Comparison of ENCODE assay signal across 9 cellular contexts in the genomic region with DNA sequence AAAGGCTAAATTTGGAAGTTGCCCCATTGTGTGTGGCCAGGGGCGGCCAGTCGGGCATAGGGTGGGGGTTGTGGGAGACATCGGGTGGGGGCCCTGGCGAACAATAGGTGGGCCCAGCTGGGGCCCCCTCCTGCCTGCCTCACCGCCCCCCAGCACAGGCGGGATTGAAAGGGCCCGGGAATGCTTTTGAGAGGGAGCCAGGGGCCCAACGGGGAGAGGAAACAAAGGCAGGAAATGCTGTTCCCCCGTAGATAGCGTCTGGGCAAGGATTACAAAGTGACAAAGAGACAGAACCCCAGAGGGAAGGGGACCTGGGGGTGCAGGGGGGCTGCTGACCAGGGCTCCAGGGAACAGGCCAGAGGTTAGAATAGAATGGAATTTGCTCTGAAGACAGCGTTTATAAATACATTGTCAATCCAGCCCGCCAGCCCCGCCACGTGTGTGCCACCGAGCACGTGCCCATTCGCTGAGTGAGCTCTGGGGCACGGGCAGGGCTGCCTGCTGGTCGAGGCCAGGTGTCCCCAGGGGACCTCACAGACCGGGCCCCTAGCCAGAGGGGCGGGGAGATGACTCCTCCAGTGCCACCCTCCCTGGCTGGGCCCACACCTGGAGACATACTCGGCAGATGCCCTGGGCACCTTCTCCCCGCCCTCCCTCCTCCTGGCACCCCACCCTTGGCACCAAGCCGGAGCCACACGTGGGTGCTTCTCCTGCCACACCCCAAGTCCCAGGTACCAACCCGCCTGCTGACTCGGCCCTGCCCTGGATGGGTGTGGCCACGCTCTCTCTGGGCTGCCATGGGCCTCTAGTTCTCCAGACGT. TPM values are rescaled to one million over a fixed set of nuclear protein-coding genes. Genes with fewer than 3 reads are reported as not detected.
A peak's percentile ranks its signal among the peaks of the same experiment; 100 is the strongest.
DNase-seq lines count a peak whose midpoint lies in the region; ATAC-seq and TF ChIP-seq lines count a peak whose summit lies in the region.
"Had no signal": no experiment of that assay in that cellular context is flagged by ENCODE, and none has a peak within 500 bp of the region (broad histone marks: within the 10 kb centered on the region; RNA-seq: fewer than 3 reads in every experiment).

No MANE protein-coding gene starts in this region.

- peak overlapping the region; percentile 72 for H2AK5ac ChIP-seq in trophoblast cell (ENCODE audit: low read length)

- H3K23ac ChIP-seq in trophoblast cell (ENCODE audit: low read length), result no peak overlapping the region

- H2BK12ac ChIP-seq in trophoblast cell (ENCODE audit: low read length), result peak overlapping the region; percentile 88

- H3K18ac ChIP-seq in trophoblast cell (ENCODE audit: low read length), result peak overlapping the region; percentile 89

- H3K4me1 Mint-ChIP-seq in activated T-helper 17 cell treated with anti-CD3 and anti-CD28 coated beads, Interleukin-2, amount 50 U/mL, for 72 hours, result peaks cover 19% of the 10 kb centered on the region
- peaks cover 38% of the 10 kb centered on the region for H3K4me1 Mint-ChIP-seq in activated CD4-positive, alpha-beta memory T cell treated with anti-CD3 and anti-CD28 coated beads, Interleukin-2, amount 10 ng/mL, durations not matched to agents 7 days and 5 days

- TF ChIP-seq RAD21 in HCT116 (IDR thresholded peaks at IDR 0.05; ENCODE audit: low read depth), result no peak

- no peaks in the 10 kb centered on the region for H3K27me3 ChIP-seq in HCT116 (ENCODE audit: insufficient read depth, low read length)
- H3K27me3 ChIP-seq in left ventricle myocardium inferior (ENCODE audit: low read depth), result no peaks in the 10 kb centered on the region
- no peaks in the 10 kb centered on the region for H3K27me3 ChIP-seq in trophoblast cell (ENCODE audit: insufficient read depth, low read length)

- H3K9ac ChIP-seq in HCT116 (ENCODE audit: low read length), result 0 out of 2 replicates have a peak overlapping the region, but pooled peaks have one; percentile 11
- no peak overlapping the region for H3K9ac ChIP-seq in trophoblast cell (ENCODE audit: low read length)

- H2AFZ ChIP-seq in HCT116 (ENCODE audit: low read depth, low read length, poor library complexity, severe bottlenecking) (no peak overlapping the region), trophoblast cell (ENCODE audit: insufficient read depth, low read length, poor library complexity) (no peak overlapping the region)

- DNase-seq in HCT116 (ENCODE audit: low read depth, low spot score) (no peak), left ventricle myocardium inferior (peak; percentile 83), trophoblast cell (no peak), G401 (ENCODE audit: low spot score) (no peak), NCI-H526 (lab: John Stamatoyannopoulos, UW) (no peak)
- DNase-seq in activated CD4-positive, alpha-beta memory T cell treated with anti-CD3 and anti-CD28 coated beads, Interleukin-2, amount 10 ng/mL, durations not matched to agents 7 days and 5 days, result no peak
- DNase-seq: activated gamma-delta T cell treated with Interleukin-2 at 50 U/mL for 16 hours had no signal

- H2BK5ac ChIP-seq in trophoblast cell (ENCODE audit: low read depth, low read length, poor library complexity), result peak overlapping the region; percentile 52

- H3K4ac ChIP-seq in trophoblast cell (ENCODE audit: low read depth, low read length), result peak overlapping the region; percentile 13

- H3K79me1 ChIP-seq in trophoblast cell (ENCODE audit: low read length), result peaks cover 42% of the 10 kb centered on the region

- H3K36me3 ChIP-seq in HCT116 (ENCODE audit: control insufficient read depth in 1 of 2, insufficient read depth in 2 of 2, low read length in 2 of 2) (peaks cover 0 to 8% of the 10 kb centered on the region in 2 experiments; a peak in 1 of 4 replicates), left ventricle myocardium inferior (peaks cover 19% of the 10 kb centered on the region), trophoblast cell (ENCODE audit: control insufficient read depth in 1 of 2, insufficient read depth in 2 of 2, low read length in 2 of 2) (peaks cover 31 to 41% of the 10 kb centered on the region in 2 experiments)

- CTCF ChIA-PET in HCT116 (lab: Charles Lee), result no interaction called here
- CTCF ChIA-PET in activated CD4-positive, alpha-beta memory T cell treated with anti-CD3 and anti-CD28 coated beads, Interleukin-2, amount 10 ng/mL, durations not matched to agents 7 days and 5 days (lab: Charles Lee), result no interaction called here

- no peaks in the 10 kb centered on the region for H4K20me1 ChIP-seq in HCT116 (ENCODE audit: insufficient read depth)

- POLR2A ChIA-PET in HCT116 (lab: Charles Lee), result interaction anchor here (1.0 kb wide), 1 partner anchor 10 kb away, joined by 3 read pairs; a partner anchor contains a TSS
- POLR2A ChIA-PET in activated CD4-positive, alpha-beta memory T cell treated with anti-CD3 and anti-CD28 coated beads, Interleukin-2, amount 10 ng/mL, durations not matched to agents 7 days and 5 days (lab: Charles Lee), result interaction anchor here (1.5 kb wide), 1 partner anchor 84 kb away, joined by 4 read pairs; a partner anchor contains a TSS

- RAD21 ChIA-PET in HCT116 (lab: Charles Lee; ENCODE audit: low non-redundant PET in 1 of 2, low total read pairs in 2 of 2, uncharacterized antibody in 2 of 2, unreplicated experiment in 2 of 2), result no interaction called here

- H3K14ac ChIP-seq in trophoblast cell (ENCODE audit: low read length), result peak overlapping the region; percentile 79

- no peak overlapping the region for H4K12ac ChIP-seq in trophoblast cell (ENCODE audit: low read depth, low read length)

- WGBS in trophoblast cell (ENCODE audit: extremely low coverage, insufficient coverage, insufficient read length), result no CpG with 5 or more reads among the region's 29 CpGs

- H3K9me3 ChIP-seq in HCT116 (ENCODE audit: control insufficient read depth in 1 of 2, insufficient read depth in 1 of 2, low read depth in 1 of 2, low read length in 2 of 2), result no peaks in the 10 kb centered on the region
- no peaks in the 10 kb centered on the region for H3K9me3 ChIP-seq in left ventricle myocardium inferior (replicated peaks)
- H3K9me3 ChIP-seq in trophoblast cell (ENCODE audit: insufficient read depth, low read depth, low read length), result peaks cover 2% of the 10 kb centered on the region

- H3K27ac ChIP-seq in HCT116 (ENCODE audit: low read depth, low read length), result no peak overlapping the region
- H3K27ac ChIP-seq in left ventricle myocardium inferior (replicated peaks), result peak overlapping the region; percentile 97
- H3K27ac ChIP-seq in trophoblast cell (ENCODE audit: low read depth, low read length), result peak overlapping the region; percentile 15

- H3K4me3 ChIP-seq in HCT116 (replicated peaks in 1 of 2; ENCODE audit: low read depth in 1 of 2, low read length in 2 of 2) (no peak overlapping the region), left ventricle myocardium inferior (peak overlapping the region; percentile 82), trophoblast cell (ENCODE audit: low read depth, low read length) (no peak overlapping the region)

- peak overlapping the region; percentile 77 for H3K27ac Mint-ChIP-seq in activated T-helper 17 cell treated with anti-CD3 and anti-CD28 coated beads, Interleukin-2, amount 50 U/mL, for 72 hours
- no peak overlapping the region for H3K27ac Mint-ChIP-seq in activated CD4-positive, alpha-beta memory T cell treated with anti-CD3 and anti-CD28 coated beads, Interleukin-2, amount 10 ng/mL, durations not matched to agents 7 days and 5 days

- peak overlapping the region; percentile 34 for H2BK120ac ChIP-seq in trophoblast cell (ENCODE audit: insufficient read depth, low read length, poor library complexity)

- no peak for TF ChIP-seq CTCF in HCT116 (IDR thresholded peaks at IDR 0.05 in 2 of 3, conservative IDR thresholded peaks at IDR 0.05 in 1 of 3; ENCODE audit: borderline replicate concordance in 1 of 3, insufficient read depth in 1 of 3, low read depth in 2 of 3, low read length in 2 of 3)
- TF ChIP-seq CTCF in left ventricle myocardium inferior (IDR thresholded peaks at IDR 0.05; ENCODE audit: borderline replicate concordance), result no peak

- intact Hi-C loops in HCT116 (cut with micrococcal nuclease) (no loop called here), left ventricle myocardium inferior (cut with micrococcal nuclease) (loop anchor here (10.0 kb wide), 2 partner anchors 60 to 70 kb away; no protein-coding TSS in a partner anchor)

- H3K4me2 ChIP-seq in HCT116 (ENCODE audit: low read length) (peak overlapping the region; percentile 37), trophoblast cell (ENCODE audit: low read length) (no peak overlapping the region)

- in situ Hi-C loops in G401 (cut with HindIII; ENCODE audit: low sequenced_read_pairs), result no loop called here

- no peaks in the 10 kb centered on the region for H3K9me3 Mint-ChIP-seq in activated T-helper 17 cell treated with anti-CD3 and anti-CD28 coated beads, Interleukin-2, amount 50 U/mL, for 72 hours
- no peaks in the 10 kb centered on the region for H3K9me3 Mint-ChIP-seq in activated CD4-positive, alpha-beta memory T cell treated with anti-CD3 and anti-CD28 coated beads, Interleukin-2, amount 10 ng/mL, durations not matched to agents 7 days and 5 days

- no TSS peak for BruUV-seq in HCT116 (replicated peaks; lab: Mats Ljungman, UMichigan)

- H3K36me3 Mint-ChIP-seq in activated T-helper 17 cell treated with anti-CD3 and anti-CD28 coated beads, Interleukin-2, amount 50 U/mL, for 72 hours (ENCODE audit: low read depth), result peaks cover 4% of the 10 kb centered on the region
- H3K36me3 Mint-ChIP-seq in activated CD4-positive, alpha-beta memory T cell treated with anti-CD3 and anti-CD28 coated beads, Interleukin-2, amount 10 ng/mL, durations not matched to agents 7 days and 5 days (ENCODE audit: low read depth), result peaks cover 3% of the 10 kb centered on the region

- peaks cover 16% of the 10 kb centered on the region for H3K27me3 Mint-ChIP-seq in activated T-helper 17 cell treated with anti-CD3 and anti-CD28 coated beads, Interleukin-2, amount 50 U/mL, for 72 hours
- peaks cover 38% of the 10 kb centered on the region for H3K27me3 Mint-ChIP-seq in activated CD4-positive, alpha-beta memory T cell treated with anti-CD3 and anti-CD28 coated beads, Interleukin-2, amount 10 ng/mL, durations not matched to agents 7 days and 5 days

- H3K79me2 ChIP-seq in HCT116 (ENCODE audit: insufficient read depth, low read length), result peaks cover 29% of the 10 kb centered on the region; the same call in 1 of the 2 replicates
- peaks cover 14% of the 10 kb centered on the region for H3K79me2 ChIP-seq in trophoblast cell (ENCODE audit: control insufficient read depth, insufficient read depth, low read length, poor library complexity)

- ATAC-seq in HCT116 (peak; percentile 59), GM21737 (IDR thresholded peaks at IDR 0.05; ENCODE audit: unreplicated experiment) (no peak)
- no peak for ATAC-seq in activated T-helper 17 cell treated with anti-CD3 and anti-CD28 coated beads, Interleukin-2, amount 50 U/mL, for 72 hours (replicated peaks)

- peak overlapping the region; percentile 61 for H3K4me3 Mint-ChIP-seq in activated T-helper 17 cell treated with anti-CD3 and anti-CD28 coated beads, Interleukin-2, amount 50 U/mL, for 72 hours
- H3K4me3 Mint-ChIP-seq in activated CD4-positive, alpha-beta memory T cell treated with anti-CD3 and anti-CD28 coated beads, Interleukin-2, amount 10 ng/mL, durations not matched to agents 7 days and 5 days, result no peak overlapping the region

- no peaks in the 10 kb centered on the region for H3K9me2 ChIP-seq in HCT116 (ENCODE audit: insufficient read depth)

- H3K4me1 ChIP-seq in HCT116 (ENCODE audit: control insufficient read depth in 1 of 2, insufficient read depth in 2 of 2, low read length in 2 of 2) (peaks cover 41 to 59% of the 10 kb centered on the region in 2 experiments), left ventricle myocardium inferior (peaks cover 100% of the 10 kb centered on the region), trophoblast cell (ENCODE audit: control insufficient read depth in 1 of 2, insufficient read depth in 2 of 2, low read length in 2 of 2) (peaks cover 51 to 53% of the 10 kb centered on the region in 2 experiments)

- peak overlapping the region; percentile 90 for H4K91ac ChIP-seq in trophoblast cell (ENCODE audit: low read depth, low read length)

- no peak for TF ChIP-seq POLR2A in HCT116 (IDR thresholded peaks at IDR 0.05; ENCODE audit: borderline replicate concordance, extremely low read depth, insufficient read depth, insufficient read length)

- peak overlapping the region; percentile 11 for H4K8ac ChIP-seq in trophoblast cell (ENCODE audit: low read depth, low read length)

RNA-seq across cellular contexts. Expression of a gene that starts 9.7 kb away (rescaled TPM):
- total RNA-seq in HCT116 (2021; ENCODE audit: unreplicated experiment) (13.1 TPM), left ventricle myocardium inferior (17.2 TPM)
- polyA plus RNA-seq in HCT116 (2012), result 15.7 and 16.0 TPM in 2 replicates
- total RNA-seq in activated T-helper 17 cell treated with anti-CD3 and anti-CD28 coated beads, Interleukin-2, amount 50 U/mL, for 72 hours, result 10 to 100 TPM in 1 of 2 donors, 1 to 10 TPM in 1; 5.2 to 11.3 TPM
- 16.2 and 16.3 TPM in 2 replicates for polyA plus RNA-seq in trophoblast cell (2013)
- total RNA-seq in activated CD4-positive, alpha-beta memory T cell treated with anti-CD3 and anti-CD28 coated beads, Interleukin-2, amount 10 ng/mL, durations not matched to agents 7 days and 5 days, result 1 to 10 TPM; 6.4 to 6.5 TPM
- total RNA-seq in G401 (2014; rRNA removed; shearing (Covaris generic)), result 5.0 and 17.1 TPM in 2 replicates
